Comparison of ENCODE assay signal across 19 cellular contexts in the genomic region with DNA sequence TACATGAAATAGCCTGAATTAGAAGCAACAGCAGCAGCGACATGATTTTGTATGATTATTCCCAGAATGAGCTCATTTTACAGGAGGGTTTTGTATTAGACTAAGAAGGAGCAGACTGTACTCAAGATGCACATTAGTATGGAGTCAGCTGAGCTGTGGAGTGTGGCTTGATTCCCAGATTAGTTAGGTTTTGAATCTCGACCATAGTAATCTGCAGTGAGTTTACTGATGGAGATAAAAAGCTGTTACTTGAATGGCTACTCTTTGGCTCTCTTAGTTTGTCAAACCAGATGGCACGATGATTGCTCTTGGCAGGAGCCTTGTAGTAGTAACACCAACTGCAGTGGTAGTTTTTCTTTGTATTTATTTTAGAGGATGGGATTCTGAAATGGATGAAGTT.
DNase-seq lines count a peak whose midpoint lies in the region; ATAC-seq and TF ChIP-seq lines count a peak whose summit lies in the region.
"Had no signal": no experiment of that assay in that cellular context is flagged by ENCODE, and none has a peak within 500 bp of the region (broad histone marks: within the 10 kb centered on the region; RNA-seq: fewer than 3 reads in every experiment).

No MANE protein-coding gene starts in this region.

- H3K36me3 Mint-ChIP-seq in activated naive CD4-positive, alpha-beta T cell treated with anti-CD3 and anti-CD28 coated beads, Interleukin-2, amount 50 U/mL, for 72 hours: peaks cover 0 to 4% of the 10 kb centered on the region in 2 donors

- no peak overlapping the region for H3K4me2 ChIP-seq in fibroblast of lung (ENCODE audit: extremely low read depth, insufficient read depth, low read length)
- H3K4me2 ChIP-seq: BLaER1 had no signal

- H3K27ac Mint-ChIP-seq in activated naive CD4-positive, alpha-beta T cell treated with anti-CD3 and anti-CD28 coated beads, Interleukin-2, amount 50 U/mL, for 72 hours: no peak overlapping the region
- H3K27ac Mint-ChIP-seq: endodermal cell, mesothelial cell of epicardium had no signal

- DNase-seq in HT1080 (ENCODE audit: low read depth): peak; percentile 3
- DNase-seq in NCI-H69 (lab: John Stamatoyannopoulos, UW): peak; percentile 11
- peak; percentile 38 to 80 for DNase-seq in fibroblast of lung (ENCODE audit: low read depth in 2 of 2)
- peak; percentile 4 for DNase-seq in putamen (ENCODE audit: low spot score)
- no peak for DNase-seq in ascending aorta (ENCODE audit: low spot score in 2 of 2)
- no peak for DNase-seq in activated naive CD4-positive, alpha-beta T cell treated with anti-CD3 and anti-CD28 coated beads, Interleukin-2, amount 50 U/mL, for 72 hours (ENCODE audit: low spot score in 2 of 2)
- DNase-seq: endodermal cell; NCI-H2081; NCI-H774; stimulated activated CD4-positive, alpha-beta T cell treated with anti-CD3 and anti-CD28 coated beads, Interleukin-12 subunit alpha, Interleukin-12 subunit beta, amount 100 ng/mL, for 4 hours; T-helper 9 cell had no signal

- no peaks in the 10 kb centered on the region for H3K9me3 Mint-ChIP-seq in activated naive CD4-positive, alpha-beta T cell treated with anti-CD3 and anti-CD28 coated beads, Interleukin-2, amount 50 U/mL, for 72 hours
- H3K9me3 Mint-ChIP-seq: central memory CD8-positive, alpha-beta T cell had no signal

- H2AFZ ChIP-seq in fibroblast of lung (ENCODE audit: low read length): no peak overlapping the region

- no peak overlapping the region for H3K4me3 ChIP-seq in fibroblast of lung (replicated peaks in 1 of 4; ENCODE audit: control extremely low read depth in 1 of 4, insufficient read depth in 1 of 4, low read depth in 3 of 4, low read length in 4 of 4)
- no peak overlapping the region for H3K4me3 ChIP-seq in ascending aorta
- H3K4me3 ChIP-seq: BLaER1, SK-N-MC had no signal

- no peaks in the 10 kb centered on the region for H4K20me1 ChIP-seq in fibroblast of lung (ENCODE audit: control insufficient read depth, extremely low read depth, insufficient read depth, low read length)
- H4K20me1 ChIP-seq: BLaER1 had no signal

- H3K9me3 ChIP-seq in fibroblast of lung (ENCODE audit: control insufficient read depth, insufficient read depth, low read depth, low read length) (no peaks in the 10 kb centered on the region), ascending aorta (no peaks in the 10 kb centered on the region)
- H3K9me3 ChIP-seq: BLaER1 had no signal

- H3K27ac ChIP-seq in fibroblast of lung (ENCODE audit: insufficient read depth, low read length) (no peak overlapping the region), ascending aorta (no peak overlapping the region)
- H3K27ac ChIP-seq: BLaER1, SK-N-MC had no signal

- no peak for ATAC-seq in GM21717 (IDR thresholded peaks at IDR 0.05; ENCODE audit: unreplicated experiment)
- no peak for ATAC-seq in activated naive CD4-positive, alpha-beta T cell treated with anti-CD3 and anti-CD28 coated beads, Interleukin-2, amount 50 U/mL, for 72 hours
- ATAC-seq: activated CD4-positive, CD25-positive, alpha-beta regulatory T cell treated with anti-CD3 and anti-CD28 coated beads, Interleukin-2, amount 50 U/mL, for 24 hours; HepG2; Panc1 had no signal

- H3K36me3 ChIP-seq in fibroblast of lung (ENCODE audit: control insufficient read depth, insufficient read depth, low read length): no peaks in the 10 kb centered on the region
- H3K36me3 ChIP-seq in ascending aorta: peaks cover 0 to 8% of the 10 kb centered on the region in 2 donors
- H3K36me3 ChIP-seq: BLaER1 had no signal

- TF ChIP-seq CTCF in fibroblast of lung (conservative IDR thresholded peaks at IDR 0.05 in 1 of 2, IDR thresholded peaks at IDR 0.05 in 1 of 2; ENCODE audit: low read depth in 1 of 2, low read length in 2 of 2) (no peak), ascending aorta (IDR thresholded peaks at IDR 0.05) (no peak)

- H3K27me3 ChIP-seq in fibroblast of lung (ENCODE audit: control insufficient read depth, insufficient read depth, low read length): no peaks in the 10 kb centered on the region
- H3K27me3 ChIP-seq in ascending aorta: no peaks in the 10 kb centered on the region
- H3K27me3 ChIP-seq: BLaER1 had no signal

- intact Hi-C loops in ascending aorta (cut with DNase I): no loop called here

- no peak overlapping the region for H3K9ac ChIP-seq in fibroblast of lung (ENCODE audit: insufficient read depth, low read length)
- H3K9ac ChIP-seq: BLaER1 had no signal

- no peaks in the 10 kb centered on the region for H3K79me2 ChIP-seq in fibroblast of lung (ENCODE audit: control insufficient read depth, insufficient read depth, low read length)

- H3K4me1 ChIP-seq in fibroblast of lung (ENCODE audit: control insufficient read depth, extremely low read depth, insufficient read depth, low read length) (no peaks in the 10 kb centered on the region), ascending aorta (no peaks in the 10 kb centered on the region)
- H3K4me1 ChIP-seq: BLaER1 had no signal

Comparison
In these comparisons a context has a peak if more than half of its experiments do, and no peak if none do; other contexts are left out.
1. DNase-seq: peak in HT1080 (single experiment), NCI-H69 (single experiment), fibroblast of lung (2 of 2) and putamen (single experiment); none in ascending aorta (0 of 2) and activated naive CD4-positive, alpha-beta T cell treated with anti-CD3 and anti-CD28 coated beads, Interleukin-2, amount 50 U/mL, for 72 hours (0 of 2).